ENCODE assay signal across 9 cellular contexts in genomic region chrX:40579880-40580536, GRCh38. TPM values are rescaled to one million over a fixed set of nuclear protein-coding genes. Genes with fewer than 3 reads are reported as not detected.
DNase-seq lines count a peak whose midpoint lies in the region; ATAC-seq, FAIRE-seq and TF ChIP-seq lines count a peak whose summit lies in the region.
"Had no signal": no experiment of that assay in that cellular context is flagged by ENCODE, and none has a peak within 500 bp of the region (broad histone marks: within the 10 kb centered on the region; RNA-seq: fewer than 3 reads in every experiment).

No MANE protein-coding gene starts in this region.

- H3K9me3 Mint-ChIP-seq in H9 = peaks cover 58 to 60% of the 10 kb centered on the region in 2 experiments

- peak overlapping the region; percentile 73 for H3K4me2 ChIP-seq in DND-41 (ENCODE audit: insufficient read depth, low read length)
- H3K4me2 ChIP-seq in H9 (ENCODE audit: insufficient read depth, insufficient read length, low read length) = peak overlapping the region; percentile 47
- H3K4me2 ChIP-seq in osteoblast (ENCODE audit: insufficient read depth, low read length) = peak overlapping the region; percentile 72

- H2BK120ac ChIP-seq in H9 (ENCODE audit: low read depth, low read length, poor library complexity, severe bottlenecking) = no peak overlapping the region

- H2BK20ac ChIP-seq in H9 (ENCODE audit: low read depth, low read length, poor library complexity, severe bottlenecking) = no peak overlapping the region

- peak overlapping the region; percentile 83 to 88 for H3K4me3 Mint-ChIP-seq in H9

- no peaks in the 10 kb centered on the region; a peak in 2 of 7 replicates for H3K36me3 Mint-ChIP-seq in H9 (ENCODE audit: insufficient read depth in 1 of 3, low read depth in 3 of 3)

- DNase-seq in DND-41 (no peak), H9 (no peak), OCI-M1 (lab: John Stamatoyannopoulos, UW) (peak; percentile 14), osteoblast (ENCODE audit: insufficient read length, low spot score, missing footprints) (no peak), NCI-H524 (lab: John Stamatoyannopoulos, UW) (no peak), frontal cortex (ENCODE audit: low spot score in 2 of 2) (no peak), middle frontal gyrus (ENCODE audit: extremely low spot score, low spot score) (no peak)

- no peak overlapping the region for H2BK15ac ChIP-seq in H9 (ENCODE audit: low read depth, low read length)

- H3K27ac ChIP-seq in DND-41 (ENCODE audit: low read length) (peak overlapping the region; percentile 76), H9 (ENCODE audit: insufficient read length, low read depth, low read length) (no peak overlapping the region), esophagus (ENCODE audit: low read depth in 2 of 2, low read length in 1 of 2) (peak overlapping the region; percentile 88 to 90), osteoblast (ENCODE audit: low read depth, low read length) (peak overlapping the region; percentile 62)

- H3K14ac ChIP-seq in H9 (ENCODE audit: insufficient read depth, low read length) = no peak overlapping the region; the same call in 1 of the 2 replicates

- H4K91ac ChIP-seq in H9 (ENCODE audit: insufficient read length, low read depth, low read length) = no peak overlapping the region

- H3K4me1 ChIP-seq in DND-41 (ENCODE audit: insufficient read depth, low read length) = peaks cover 25% of the 10 kb centered on the region
- no peaks in the 10 kb centered on the region for H3K4me1 ChIP-seq in H9 (ENCODE audit: insufficient read depth, low read length)
- peaks cover 0 to 3% of the 10 kb centered on the region in 2 donors for H3K4me1 ChIP-seq in esophagus (ENCODE audit: control insufficient read depth in 2 of 2, insufficient read depth in 2 of 2, low read length in 1 of 2)
- H3K4me1 ChIP-seq in osteoblast (ENCODE audit: insufficient read depth, low read length) = peaks cover 7% of the 10 kb centered on the region

- peaks cover 30% of the 10 kb centered on the region for H3K79me2 ChIP-seq in DND-41 (ENCODE audit: insufficient read depth, low read length)
- H3K79me2 ChIP-seq in H9 (ENCODE audit: insufficient read depth, low read length) = peaks cover 10% of the 10 kb centered on the region; the same call in 1 of the 2 replicates
- H3K79me2 ChIP-seq in osteoblast (ENCODE audit: insufficient read depth, low read length) = peaks cover 39% of the 10 kb centered on the region

- FAIRE-seq in frontal cortex (lab: Jason Lieb, UNC) = no peak

- H3K27me3 Mint-ChIP-seq in H9 (ENCODE audit: low read depth) = peaks cover 2% of the 10 kb centered on the region; the same call in 1 of the 2 replicates

- H3K4me1 Mint-ChIP-seq in H9 = peaks cover 7 to 10% of the 10 kb centered on the region in 2 experiments; a peak in 3 of 4 replicates

- no peak overlapping the region for H3K18ac ChIP-seq in H9 (ENCODE audit: insufficient read length, low read depth, low read length)

- H2BK12ac ChIP-seq in H9 (ENCODE audit: insufficient read length, low read depth, low read length) = no peak overlapping the region

- H4K5ac ChIP-seq in H9 (ENCODE audit: insufficient read length, low read depth, low read length) = no peak overlapping the region

- H3K79me1 ChIP-seq in H9 (ENCODE audit: insufficient read depth, low read depth, low read length, poor library complexity, severe bottlenecking) = peaks cover 6% of the 10 kb centered on the region

- no peak overlapping the region for H3K23ac ChIP-seq in H9 (ENCODE audit: insufficient read length, low read depth, low read length)

- peak overlapping the region in 1 of 3 experiments; percentile 94; a peak in 4 of 7 replicates for H3K27ac Mint-ChIP-seq in H9

- H3K36me3 ChIP-seq in DND-41 (ENCODE audit: insufficient read depth, low read length) = no peaks in the 10 kb centered on the region
- no peaks in the 10 kb centered on the region for H3K36me3 ChIP-seq in esophagus (ENCODE audit: control insufficient read depth in 2 of 2, insufficient read depth in 2 of 2, low read length in 1 of 2)
- H3K36me3 ChIP-seq in osteoblast (ENCODE audit: insufficient read depth, low read length) = no peaks in the 10 kb centered on the region

- H4K8ac ChIP-seq in H9 (replicated peaks; ENCODE audit: insufficient read length, low read depth, low read length) = no peak overlapping the region

- H2AFZ ChIP-seq in DND-41 (ENCODE audit: low read depth, low read length) (peak overlapping the region; percentile 95), H9 (ENCODE audit: low read length) (no peak overlapping the region), osteoblast (ENCODE audit: low read length) (peak overlapping the region; percentile 90)

- WGBS in H9 (ENCODE audit: extremely low coverage, insufficient read length, low lambda C conversion rate) = no CpG with 5 or more reads among the region's 12 CpGs
- 10 to 23% methylated on average over 12 of the region's 12 CpGs for WGBS in esophagus, 2 donors

- no peak overlapping the region for H2AK5ac ChIP-seq in H9 (ENCODE audit: insufficient read length, low read length)

- H2BK5ac ChIP-seq in H9 (ENCODE audit: insufficient read length, low read length) = no peak overlapping the region

- H3T11ph ChIP-seq in H9 (ENCODE audit: low read length) = no peak overlapping the region

- ATAC-seq in DND-41 (ENCODE audit: insufficient read depth, low read depth) = no peak

- no peaks in the 10 kb centered on the region for H4K20me1 ChIP-seq in DND-41 (ENCODE audit: insufficient read depth, low read length)
- H4K20me1 ChIP-seq in H9 (ENCODE audit: control insufficient read depth, insufficient read depth, insufficient read length) = no peaks in the 10 kb centered on the region
- peaks cover 15% of the 10 kb centered on the region for H4K20me1 ChIP-seq in osteoblast (ENCODE audit: insufficient read depth, low read length)

- H3K27me3 ChIP-seq in DND-41 (ENCODE audit: insufficient read depth, low read length, poor library complexity) = no peaks in the 10 kb centered on the region
- no peaks in the 10 kb centered on the region for H3K27me3 ChIP-seq in H9 (ENCODE audit: insufficient read depth, low read length)
- H3K27me3 ChIP-seq in esophagus (ENCODE audit: control insufficient read depth in 1 of 2, insufficient read depth in 2 of 2, low read length in 2 of 2) = no peaks in the 10 kb centered on the region
- peaks cover 22% of the 10 kb centered on the region for H3K27me3 ChIP-seq in osteoblast (ENCODE audit: insufficient read depth, low read length)

- peak overlapping the region; percentile 70 for H3K9ac ChIP-seq in DND-41 (ENCODE audit: low read depth, low read length)
- H3K9ac ChIP-seq in H9 (ENCODE audit: extremely low read depth, insufficient read length, low read length) = peak overlapping the region; percentile 75

- peaks cover 4% of the 10 kb centered on the region for H3K23me2 ChIP-seq in H9 (ENCODE audit: insufficient read length, low read depth, low read length, poor library complexity, severe bottlenecking)

- no peak overlapping the region for H3K4ac ChIP-seq in H9 (ENCODE audit: low read depth, low read length)

- TF ChIP-seq CTCF in DND-41 (IDR thresholded peaks at IDR 0.05; ENCODE audit: borderline replicate concordance, extremely low read depth, low read length, poor library complexity, severe bottlenecking) (no peak), H9 (conservative IDR thresholded peaks at IDR 0.05) (no peak), osteoblast (IDR thresholded peaks at IDR 0.05; ENCODE audit: extremely low read depth, low read depth, low read length) (no peak)

- H3K9me3 ChIP-seq in DND-41 (ENCODE audit: insufficient read depth, low read length, severe bottlenecking) = no peaks in the 10 kb centered on the region
- H3K9me3 ChIP-seq in H9 (ENCODE audit: control insufficient read depth, low read depth, low read length) = no peaks in the 10 kb centered on the region
- H3K9me3 ChIP-seq in esophagus (ENCODE audit: control insufficient read depth in 2 of 2, insufficient read depth in 1 of 2, low read depth in 1 of 2, low read length in 1 of 2) = peaks cover 0 to 3% of the 10 kb centered on the region in 2 donors
- no peaks in the 10 kb centered on the region for H3K9me3 ChIP-seq in osteoblast (ENCODE audit: low read depth, low read length)

- H3K4me3 ChIP-seq in DND-41 (ENCODE audit: low read depth in 1 of 2, low read length in 2 of 2) (peak overlapping the region; percentile 64 to 95; a peak in 3 of 4 replicates), esophagus (ENCODE audit: low read depth in 1 of 2, low read length in 2 of 2) (peak overlapping the region; percentile 57 to 69), osteoblast (ENCODE audit: insufficient read depth, low read length) (peak overlapping the region; percentile 82)

- no peak overlapping the region for H3K56ac ChIP-seq in H9 (ENCODE audit: insufficient read length, low read depth, low read length)

RNA-seq across cellular contexts. Expression of gene ATP6AP2, which starts 0.8 kb away (rescaled TPM):
- 67.5 and 68.3 TPM in 2 replicates for total RNA-seq in H9 (2021)
- polyA plus RNA-seq in esophagus = 10 to 100 TPM; 50.9 to 51.5 TPM
- 132 and 161 TPM in 2 replicates for total RNA-seq in osteoblast
- total RNA-seq in frontal cortex = 106 TPM

RNA-seq across cellular contexts. Expression of gene MPC1L, which starts 43.2 kb away (rescaled TPM):
- total RNA-seq in H9 (2021) (not detected in 2 replicates), osteoblast (not detected in 2 replicates), frontal cortex (not detected)
- polyA plus RNA-seq in esophagus = not detected
- total RNA-seq: RPMI7951 had no signal
